12 cellular contexts compared by ENCODE assay signal in the genomic region with DNA sequence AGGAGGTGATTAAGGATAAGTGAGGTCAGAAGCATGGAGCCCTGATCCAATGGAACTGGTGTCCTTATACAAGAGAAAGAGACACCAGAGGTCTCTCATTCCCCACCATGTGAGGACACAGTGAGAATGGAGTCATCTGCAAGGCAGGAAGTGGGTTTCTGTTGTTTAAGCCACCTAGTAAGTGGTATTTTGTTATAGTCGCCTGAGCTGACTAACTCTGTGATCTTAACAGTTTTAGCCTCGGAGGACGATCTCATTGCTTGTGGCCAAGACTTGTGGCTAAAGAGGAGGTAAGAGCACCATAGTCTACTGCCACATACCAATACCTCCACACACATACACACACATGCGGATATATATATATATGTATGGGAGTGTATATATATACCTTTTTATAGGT.
DNase-seq lines count a peak whose midpoint lies in the region; ATAC-seq, FAIRE-seq and TF ChIP-seq lines count a peak whose summit lies in the region.
"Had no signal": no experiment of that assay in that cellular context is flagged by ENCODE, and none has a peak within 500 bp of the region (broad histone marks: within the 10 kb centered on the region; RNA-seq: fewer than 3 reads in every experiment).

No MANE protein-coding gene starts in this region.

- H3K27ac ChIP-seq in kidney (ENCODE audit: low read depth in 2 of 2, low read length in 2 of 2): no peak overlapping the region
- H3K27ac ChIP-seq: VCaP had no signal

- intact Hi-C loops in activated naive CD4-positive, alpha-beta T cell treated with anti-CD3 and anti-CD28 coated beads for 36 hours (cut with micrococcal nuclease): loop anchor here (10.0 kb wide), 2 partner anchors 280 to 1680 kb away; no protein-coding TSS in a partner anchor
- intact Hi-C loops in kidney (cut with DNase I): no loop called here

- H3K9me3 ChIP-seq in kidney (ENCODE audit: control insufficient read depth in 1 of 2, low read length in 2 of 2): no peaks in the 10 kb centered on the region

- DNase-seq in activated naive CD4-positive, alpha-beta T cell treated with anti-CD3 and anti-CD28 coated beads for 36 hours: peak; percentile 50
- DNase-seq in activated naive CD4-positive, alpha-beta T cell treated with Interleukin-2 at 50 U/mL for 16 hours: no peak
- DNase-seq in RCC 7860 (ENCODE audit: low spot score): peak; percentile 71
- peak; percentile 34 to 76 for DNase-seq in stimulated activated effector memory CD8-positive, alpha-beta T cell treated with anti-CD3 and anti-CD28 coated beads, Interleukin-12 subunit alpha, Interleukin-12 subunit beta, amount 100 ng/mL, for 72 hours (ENCODE audit: low spot score in 2 of 2)
- DNase-seq in urothelium cell line (ENCODE audit: low spot score): no peak
- DNase-seq in kidney: no peak
- DNase-seq: NCI-H446; stimulated activated CD4-positive, alpha-beta T cell treated with anti-CD3 and anti-CD28 coated beads, Interleukin-15, amount 100 ng/mL, for 24 hours had no signal

- TF ChIP-seq CTCF in kidney (IDR thresholded peaks at IDR 0.05; ENCODE audit: borderline replicate concordance, extremely low read depth, insufficient read depth): no peak

- H3K4me3 Mint-ChIP-seq in activated naive CD4-positive, alpha-beta T cell treated with anti-CD3 and anti-CD28 coated beads for 36 hours: no peak overlapping the region
- H3K4me3 Mint-ChIP-seq in stimulated activated effector memory CD8-positive, alpha-beta T cell treated with anti-CD3 and anti-CD28 coated beads, Interleukin-12 subunit alpha, Interleukin-12 subunit beta, amount 100 ng/mL, for 72 hours: peak overlapping the region; percentile 57

- H3K4me1 Mint-ChIP-seq in activated naive CD4-positive, alpha-beta T cell treated with anti-CD3 and anti-CD28 coated beads for 36 hours (ENCODE audit: low read depth): peaks cover 44% of the 10 kb centered on the region
- peaks cover 73% of the 10 kb centered on the region for H3K4me1 Mint-ChIP-seq in stimulated activated effector memory CD8-positive, alpha-beta T cell treated with anti-CD3 and anti-CD28 coated beads, Interleukin-12 subunit alpha, Interleukin-12 subunit beta, amount 100 ng/mL, for 72 hours

- no peaks in the 10 kb centered on the region for H3K4me1 ChIP-seq in kidney (ENCODE audit: control insufficient read depth in 1 of 2, insufficient read depth in 1 of 2, low read depth in 1 of 2, low read length in 2 of 2)

- H3K4me3 ChIP-seq in kidney (ENCODE audit: low read length in 2 of 2): no peak overlapping the region

- peaks cover 58% of the 10 kb centered on the region for H3K36me3 Mint-ChIP-seq in activated naive CD4-positive, alpha-beta T cell treated with anti-CD3 and anti-CD28 coated beads for 36 hours (ENCODE audit: low read depth)
- H3K36me3 Mint-ChIP-seq in stimulated activated effector memory CD8-positive, alpha-beta T cell treated with anti-CD3 and anti-CD28 coated beads, Interleukin-12 subunit alpha, Interleukin-12 subunit beta, amount 100 ng/mL, for 72 hours: peaks cover 78% of the 10 kb centered on the region

- peak; percentile 39 for ATAC-seq in HG02884 (IDR thresholded peaks at IDR 0.05; ENCODE audit: unreplicated experiment)
- ATAC-seq in stimulated activated effector memory CD8-positive, alpha-beta T cell treated with anti-CD3 and anti-CD28 coated beads, Interleukin-12 subunit alpha, Interleukin-12 subunit beta, amount 100 ng/mL, for 72 hours: peak; percentile 89
- ATAC-seq in GM21528 (IDR thresholded peaks at IDR 0.05; ENCODE audit: low FRiP score, unreplicated experiment): no peak

- FAIRE-seq in RCC 7860 (lab: Jason Lieb, UNC) (no peak), urothelium cell line (lab: Jason Lieb, UNC) (no peak), kidney (lab: Jason Lieb, UNC) (no peak)
- FAIRE-seq: HTR-8/SVneo had no signal

- CTCF ChIA-PET in activated naive CD4-positive, alpha-beta T cell treated with anti-CD3 and anti-CD28 coated beads for 36 hours (lab: Charles Lee): interaction anchor here (1.8 kb wide), 2 partner anchors 17 to 18 kb away, joined by 5 to 6 read pairs; no protein-coding TSS in a partner anchor

- peak overlapping the region; percentile 63 for H3K27ac Mint-ChIP-seq in activated naive CD4-positive, alpha-beta T cell treated with anti-CD3 and anti-CD28 coated beads for 36 hours
- H3K27ac Mint-ChIP-seq in stimulated activated effector memory CD8-positive, alpha-beta T cell treated with anti-CD3 and anti-CD28 coated beads, Interleukin-12 subunit alpha, Interleukin-12 subunit beta, amount 100 ng/mL, for 72 hours: peak overlapping the region; percentile 90

- no peaks in the 10 kb centered on the region for H3K27me3 Mint-ChIP-seq in activated naive CD4-positive, alpha-beta T cell treated with anti-CD3 and anti-CD28 coated beads for 36 hours (ENCODE audit: low read depth)

- no peaks in the 10 kb centered on the region for H3K36me3 ChIP-seq in kidney (ENCODE audit: control insufficient read depth in 1 of 2, insufficient read depth in 2 of 2, low read length in 2 of 2)

- H3K9me3 Mint-ChIP-seq in activated naive CD4-positive, alpha-beta T cell treated with anti-CD3 and anti-CD28 coated beads for 36 hours: peaks cover 4% of the 10 kb centered on the region
- peaks cover 5% of the 10 kb centered on the region for H3K9me3 Mint-ChIP-seq in stimulated activated effector memory CD8-positive, alpha-beta T cell treated with anti-CD3 and anti-CD28 coated beads, Interleukin-12 subunit alpha, Interleukin-12 subunit beta, amount 100 ng/mL, for 72 hours

- H3K9ac ChIP-seq in kidney (ENCODE audit: low read length in 2 of 2): no peak overlapping the region

Comparison
In these comparisons a context has a peak if more than half of its experiments do, and no peak if none do; other contexts are left out.
1. DNase-seq: peak in activated naive CD4-positive, alpha-beta T cell treated with anti-CD3 and anti-CD28 coated beads for 36 hours (single experiment), RCC 7860 (single experiment) and stimulated activated effector memory CD8-positive, alpha-beta T cell treated with anti-CD3 and anti-CD28 coated beads, Interleukin-12 subunit alpha, Interleukin-12 subunit beta, amount 100 ng/mL, for 72 hours (2 of 2); none in activated naive CD4-positive, alpha-beta T cell treated with Interleukin-2 at 50 U/mL for 16 hours (single experiment), urothelium cell line (single experiment) and kidney (single experiment).